8 cellular contexts compared by ENCODE assay signal in genomic region chr10:27223964-27224363, GRCh38. TPM values are rescaled to one million over a fixed set of nuclear protein-coding genes. Genes with fewer than 3 reads are reported as not detected.
DNase-seq lines count a peak whose midpoint lies in the region; ATAC-seq, FAIRE-seq and TF ChIP-seq lines count a peak whose summit lies in the region.

No MANE protein-coding gene starts in this region.

- H3K4me3 ChIP-seq in epithelial cell of proximal tubule (ENCODE audit: low read depth, low read length) (no peak overlapping the region), pancreas (no peak overlapping the region)

- TF ChIP-seq CTCF in epithelial cell of proximal tubule (conservative IDR thresholded peaks at IDR 0.05; ENCODE audit: low read depth, low read length) (peak; percentile 62), pancreas (IDR thresholded peaks at IDR 0.05) (peak; percentile 23 to 50 (median 45)), omental fat pad (IDR thresholded peaks at IDR 0.05) (no peak)

- no peaks in the 10 kb centered on the region for H3K9me3 ChIP-seq in pancreas

- intact Hi-C loops in pancreas (cut with DNase I): loop anchor here in 1 of 3 donors (10.0 kb wide), 1 partner anchor 61 kb away; no protein-coding TSS in a partner anchor

- peaks cover 0 to 11% (median 0%) of the 10 kb centered on the region in 3 donors for H3K36me3 ChIP-seq in pancreas

- no peak overlapping the region for H3K27ac ChIP-seq in pancreas

- no peaks in the 10 kb centered on the region for H3K4me1 ChIP-seq in pancreas

- no peak for FAIRE-seq in pancreas (lab: Jason Lieb, UNC)

- DNase-seq in Daoy (ENCODE audit: low read depth): peak; percentile 26
- peak; percentile 21 for DNase-seq in activated CD4-positive, CD25-positive, alpha-beta regulatory T cell treated with anti-CD3 and anti-CD28 coated beads, Interleukin-2, amount 50 U/mL, for 16 hours (ENCODE audit: low read depth, low spot score)
- no peak for DNase-seq in epithelial cell of proximal tubule (ENCODE audit: low read depth)
- DNase-seq in pancreas: peak in 4 of 6 donors; percentile 33 to 59 (median 52)
- no peak for DNase-seq in omental fat pad (ENCODE audit: low spot score)
- no peak for DNase-seq in amniotic stem cell (lab: John Stamatoyannopoulos, UW)

- 62 to 70% methylated on average over 5 of the region's 5 CpGs for WGBS in pancreas, 2 donors

- H3K27me3 ChIP-seq in pancreas: no peaks in the 10 kb centered on the region

- ATAC-seq in HG03432 (IDR thresholded peaks at IDR 0.05; ENCODE audit: unreplicated experiment) (peak; percentile 47), pancreas (peak; percentile 81 to 93 (median 87)), GM21786 (IDR thresholded peaks at IDR 0.05; ENCODE audit: unreplicated experiment) (no peak), omental fat pad (ENCODE audit: low FRiP score) (no peak)

RNA-seq across cellular contexts. Expression of gene ACBD5, which starts 16.6 kb away (rescaled TPM):
- 16.9 and 32.6 TPM in 2 replicates for total RNA-seq in Daoy (2014; rRNA removed; shearing (Covaris generic))
- total RNA-seq in epithelial cell of proximal tubule (19.4 and 25.2 TPM in 2 replicates), pancreas (10 to 100 TPM in 3 of 6 donors, 1 to 10 TPM in 3; 7.7 to 14.7 (median 10.2) TPM), omental fat pad (10 to 100 TPM; 13.0 to 24.6 (median 19.2) TPM)
- 1 to 10 TPM; 5.2 to 7.4 TPM for polyA plus RNA-seq in pancreas

Comparison
In these comparisons a context has a peak if more than half of its experiments do, and no peak if none do; other contexts are left out.
1. DNase-seq: peak in Daoy (single experiment), activated CD4-positive, CD25-positive, alpha-beta regulatory T cell treated with anti-CD3 and anti-CD28 coated beads, Interleukin-2, amount 50 U/mL, for 16 hours (single experiment) and pancreas (4 of 6); none in epithelial cell of proximal tubule (single experiment), omental fat pad (single experiment) and amniotic stem cell (single experiment).
2. ATAC-seq: peak in HG03432 (single experiment) and pancreas (4 of 4); none in GM21786 (single experiment) and omental fat pad (single experiment).
3. CTCF ChIP-seq: peak in epithelial cell of proximal tubule (single experiment) and pancreas (4 of 4); none in omental fat pad (0 of 3).